32 cellular contexts compared by ENCODE assay signal in the genomic region with DNA sequence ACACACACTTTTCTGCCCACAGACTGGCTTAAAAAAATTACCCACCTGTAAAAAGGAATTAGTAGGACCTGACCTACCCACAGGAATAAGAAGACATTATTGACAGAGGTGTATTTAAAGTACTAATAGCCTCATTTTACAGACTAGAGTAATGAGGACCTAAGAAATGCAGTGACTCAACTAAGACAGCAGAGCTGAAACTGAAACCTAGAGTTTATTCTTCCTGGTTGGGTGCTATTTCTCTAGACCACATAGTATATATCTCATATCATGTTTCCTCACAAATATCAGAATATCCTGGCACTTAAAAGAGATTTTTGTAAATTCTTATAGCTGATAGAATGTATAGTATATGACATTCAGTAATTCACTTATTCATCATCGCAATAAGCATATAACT.
"Had no signal": no experiment of that assay in that cellular context is flagged by ENCODE, and none has a peak within 500 bp of the region (broad histone marks: within the 10 kb centered on the region; RNA-seq: fewer than 3 reads in every experiment).

No MANE protein-coding gene starts in this region.

- H3K4me1 Mint-ChIP-seq: T-cell had no signal

- H3K9me3 ChIP-seq: MG63, SJCRH30 had no signal

- H3K4me3 Mint-ChIP-seq: T-cell had no signal

- H3K27ac Mint-ChIP-seq: T-cell had no signal

- H3K4me3 ChIP-seq: MG63, PC-9, SJCRH30, SK-N-MC had no signal

- H3K27me3 ChIP-seq: MG63, SJCRH30 had no signal

- FAIRE-seq: RCC 7860 had no signal

- H2AFZ ChIP-seq: PC-9 had no signal

- ATAC-seq: Panc1, Right ventricle myocardium inferior, SK-N-SH treated with all-trans-retinoic acid at 6 μM for 48 hours, T-cell had no signal

- H3K4me2 ChIP-seq: PC-9 had no signal

- H3K36me3 ChIP-seq: MG63, SJCRH30 had no signal

- H3K9me3 Mint-ChIP-seq: T-cell had no signal

- H3K4me1 ChIP-seq: SJCRH30 had no signal

- H3K27ac ChIP-seq: PC-9, RWPE1, SJCRH30, SK-N-MC had no signal

- H3K36me3 Mint-ChIP-seq: T-cell had no signal

- DNase-seq: Kasumi-1, MG63, MV-4-11, NCI-H1092, NCI-H1105, NCI-H1417 treated with DMSO at 0.1 percent for 48 hours, NCI-H1436 treated with DMSO at 0.1 percent for 48 hours, NCI-H1694 treated with DMSO at 0.1 percent for 48 hours, NCI-H1930, NCI-H2029 treated with DMSO at 0.1 percent for 48 hours, NCI-H2081 treated with DMSO at 0.1 percent for 48 hours, NCI-H2107, NCI-H2171, NCI-H226, NCI-H446 treated with DMSO at 0.1 percent for 48 hours, NCI-H510A, NCI-H524, NCI-H526, NCI-H69, NCI-H748 treated with DMSO at 0.1 percent for 48 hours, NCI-H82, PC-9, SHP77, SIG-M5, SJCRH30, T-cell had no signal
